22 cellular contexts compared by ENCODE assay signal in genomic region chr14:104651876-104652260, GRCh38. TPM values are rescaled to one million over a fixed set of nuclear protein-coding genes. Genes with fewer than 3 reads are reported as not detected.
DNase-seq lines count a peak whose midpoint lies in the region; ATAC-seq, FAIRE-seq and TF ChIP-seq lines count a peak whose summit lies in the region.
"Had no signal": no experiment of that assay in that cellular context is flagged by ENCODE, and none has a peak within 500 bp of the region (broad histone marks: within the 10 kb centered on the region; RNA-seq: fewer than 3 reads in every experiment).

No MANE protein-coding gene starts in this region.

- H3K27me3 Mint-ChIP-seq in endodermal cell (ENCODE audit: insufficient read depth) = peaks cover 42% of the 10 kb centered on the region
- peaks cover 15 to 37% of the 10 kb centered on the region in 2 donors for H3K27me3 Mint-ChIP-seq in effector memory CD8-positive, alpha-beta T cell

- H3K4me3 ChIP-seq in endodermal cell (ENCODE audit: low read length) = no peak overlapping the region
- H3K4me3 ChIP-seq: GM23248, SJCRH30 had no signal

- no peak overlapping the region for H3K27ac Mint-ChIP-seq in endodermal cell
- no peak overlapping the region for H3K27ac Mint-ChIP-seq in effector memory CD8-positive, alpha-beta T cell
- H3K27ac Mint-ChIP-seq: CD14-positive monocyte had no signal

- no peak for TF ChIP-seq POLR2A in GM12892 (IDR thresholded peaks at IDR 0.05; ENCODE audit: low read depth, low read length)

- WGBS in endodermal cell (ENCODE audit: insufficient coverage in 1 of 2, insufficient read length in 1 of 2), 2 experiments = 88 to 96% methylated on average over 13 to 20 of the region's 20 CpGs

- peaks cover 43% of the 10 kb centered on the region for H3K9me3 Mint-ChIP-seq in endodermal cell
- H3K9me3 Mint-ChIP-seq in effector memory CD8-positive, alpha-beta T cell = no peaks in the 10 kb centered on the region

- no peak for FAIRE-seq in GM12892 (lab: Jason Lieb, UNC)
- FAIRE-seq: GM18507 had no signal

- no peak overlapping the region for H3K27ac ChIP-seq in endodermal cell (ENCODE audit: low read depth, low read length)
- H3K27ac ChIP-seq: GM23248, SJCRH30 had no signal

- peaks cover 18% of the 10 kb centered on the region for H3K9me3 ChIP-seq in endodermal cell (ENCODE audit: control insufficient read depth, low read length)
- H3K9me3 ChIP-seq: Caco-2 had no signal

- H3K4me1 Mint-ChIP-seq in endodermal cell = no peaks in the 10 kb centered on the region
- peaks cover 0 to 2% of the 10 kb centered on the region in 2 donors for H3K4me1 Mint-ChIP-seq in effector memory CD8-positive, alpha-beta T cell (ENCODE audit: low read depth in 2 of 2)

- H3K36me3 Mint-ChIP-seq in endodermal cell (ENCODE audit: low read depth) = peaks cover 6% of the 10 kb centered on the region
- no peaks in the 10 kb centered on the region for H3K36me3 Mint-ChIP-seq in effector memory CD8-positive, alpha-beta T cell (ENCODE audit: insufficient read depth)
- H3K36me3 Mint-ChIP-seq: CD14-positive monocyte had no signal

- no peaks in the 10 kb centered on the region for H3K4me1 ChIP-seq in endodermal cell (ENCODE audit: control insufficient read depth, insufficient read depth, low read length)

- H3K36me3 ChIP-seq in endodermal cell (ENCODE audit: control insufficient read depth, insufficient read depth, low read length) = no peaks in the 10 kb centered on the region
- H3K36me3 ChIP-seq: SJCRH30 had no signal

- DNase-seq in NCI-H748 (lab: John Stamatoyannopoulos, UW; ENCODE audit: unreplicated experiment) (peak; percentile 21), NCI-H748 treated with DMSO at 0.1 percent for 48 hours (lab: John Stamatoyannopoulos, UW) (no peak), RPMI8226 (peak; percentile 7), endodermal cell (peak; percentile 54), GM12892 (ENCODE audit: insufficient read length) (no peak)
- no peak for DNase-seq in effector memory CD8-positive, alpha-beta T cell
- DNase-seq: Caco-2, DMS53, GM23248, MM.1S, NCI-H1417, NCI-H2081, NCI-H2227 treated with DMSO at 0.1 percent for 48 hours, NCI-H524 treated with DMSO at 0.1 percent for 48 hours, SJCRH30, SW 1271 had no signal

- 0 out of 3 replicates have a peak, but pooled peaks have one; percentile 12 for TF ChIP-seq CTCF in GM12872 (IDR thresholded peaks at IDR 0.05; ENCODE audit: insufficient read depth, low read depth, low read length)
- peak; percentile 40 for TF ChIP-seq CTCF in endodermal cell (conservative IDR thresholded peaks at IDR 0.05)

- H3K9ac ChIP-seq in endodermal cell (ENCODE audit: extremely low read depth, low read length, poor library complexity, severe bottlenecking) = no peak overlapping the region
- H3K9ac ChIP-seq: GM23248 had no signal

- ATAC-seq in effector memory CD8-positive, alpha-beta T cell (replicated peaks) = no peak
- ATAC-seq in GM19455 (IDR thresholded peaks at IDR 0.05; ENCODE audit: unreplicated experiment) = no peak
- ATAC-seq: Panc1 had no signal

- H3K27me3 ChIP-seq in endodermal cell (ENCODE audit: control insufficient read depth, insufficient read depth, low read length, poor library complexity, severe bottlenecking) = no peaks in the 10 kb centered on the region

- H3K4me3 Mint-ChIP-seq in endodermal cell = no peak overlapping the region
- no peak overlapping the region for H3K4me3 Mint-ChIP-seq in effector memory CD8-positive, alpha-beta T cell
- H3K4me3 Mint-ChIP-seq: CD14-positive monocyte had no signal

RNA-seq across cellular contexts. Expression of gene INF2, which starts 37.5 kb away (rescaled TPM):
- total RNA-seq in endodermal cell = 100 to 1,000 TPM in 1 of 2 donors, 10 to 100 TPM in 1; 99.7 to 114 TPM
- polyA plus RNA-seq in endodermal cell (2013, experiment 1 of 2) = 35.2 TPM
- 35.8 TPM for polyA plus RNA-seq in endodermal cell (2013, experiment 2 of 2)
- 7.4 TPM for polyA plus RNA-seq in GM12892 (2012; ENCODE audit: missing spikeins)

RNA-seq across cellular contexts. Expression of gene TMEM179, which starts 47.3 kb away (rescaled TPM):
- total RNA-seq in endodermal cell = 10 to 100 TPM in 1 of 2 donors, 1 to 10 TPM in 1; 8.2 to 15.7 TPM
- polyA plus RNA-seq in endodermal cell (2013, experiment 1 of 2) = 4.0 TPM
- polyA plus RNA-seq in endodermal cell (2013, experiment 2 of 2) = 4.0 TPM
- not detected for polyA plus RNA-seq in GM12892 (2012; ENCODE audit: missing spikeins)
- total RNA-seq: A172, Caco-2, GM23248, SJCRH30 had no signal
- polyA plus RNA-seq: CD14-positive monocyte, GM23248 had no signal

Comparison
In these comparisons a context has a peak if more than half of its experiments do, and no peak if none do; other contexts are left out.
1. DNase-seq: peak in NCI-H748 (single experiment), RPMI8226 (single experiment) and endodermal cell (single experiment); none in NCI-H748 treated with DMSO at 0.1 percent for 48 hours (single experiment), effector memory CD8-positive, alpha-beta T cell (0 of 3) and GM12892 (single experiment).